1 cellular context compared by ENCODE assay signal in genomic region chr4:138243369-138243768, GRCh38.
TF ChIP-seq lines count a peak whose summit lies in the region.

No MANE protein-coding gene starts in this region.

TF ChIP-seq in IMR-90, 13 proteins besides CTCF, POLR2A, EP300 and RAD21 (continued from another document):
- TF ChIP-seq ELK1 (IDR thresholded peaks at IDR 0.05; ENCODE audit: borderline replicate concordance, low read depth, low read length) (no peak), CEBPB (IDR thresholded peaks at IDR 0.05; ENCODE audit: low read depth, low read length) (no peak), NFE2L2 (IDR thresholded peaks at IDR 0.05; ENCODE audit: low read depth, low read length) (no peak), USF2 (IDR thresholded peaks at IDR 0.05; ENCODE audit: low read depth, low read length) (no peak), BHLHE40 (IDR thresholded peaks at IDR 0.05; ENCODE audit: low read depth, low read length) (no peak), RFX5 (IDR thresholded peaks at IDR 0.05; ENCODE audit: low read depth, low read length) (no peak), FOS (IDR thresholded peaks at IDR 0.05; ENCODE audit: low read depth, low read length) (no peak), RCOR1 (IDR thresholded peaks at IDR 0.05; ENCODE audit: insufficient replicate concordance, low read length) (no peak)
TF ChIP-seq in IMR-90: peak in this region for 0.
